22 cellular contexts compared by ENCODE assay signal in the genomic region with DNA sequence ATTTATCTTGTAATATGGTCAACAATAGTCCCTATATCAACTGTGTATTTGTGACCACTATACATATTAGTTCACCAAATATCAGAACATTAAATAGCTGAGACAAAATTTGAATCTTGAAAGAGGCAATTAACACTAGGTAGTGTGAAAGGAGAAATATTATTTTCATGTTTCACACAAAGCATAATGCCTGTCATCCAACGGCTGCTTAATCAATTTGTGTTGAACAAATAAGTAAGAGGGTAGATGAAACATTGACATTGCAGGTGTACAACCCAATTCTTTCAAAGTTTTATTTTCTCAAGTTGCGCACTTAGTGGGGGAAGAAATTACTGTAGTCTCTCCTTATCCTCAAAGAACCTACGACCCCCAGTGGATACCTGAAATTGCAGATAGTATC. TPM values are rescaled to one million over a fixed set of nuclear protein-coding genes. Genes with fewer than 3 reads are reported as not detected.
"Had no signal": no experiment of that assay in that cellular context is flagged by ENCODE, and none has a peak within 500 bp of the region (broad histone marks: within the 10 kb centered on the region; RNA-seq: fewer than 3 reads in every experiment).

No MANE protein-coding gene starts in this region.

- H3K4me3 ChIP-seq: adrenal gland, cardiac muscle cell, dorsolateral prefrontal cortex, gastrocnemius medialis, heart left ventricle had no signal

- H3K27ac ChIP-seq: adrenal gland, cardiac muscle cell, dorsolateral prefrontal cortex, gastrocnemius medialis, heart left ventricle had no signal

- H3K27me3 ChIP-seq: adrenal gland, cardiac muscle cell, dorsolateral prefrontal cortex, gastrocnemius medialis, heart left ventricle had no signal

- H3K36me3 ChIP-seq: adrenal gland, cardiac muscle cell, gastrocnemius medialis, heart left ventricle had no signal

- H3K4me1 ChIP-seq: adrenal gland, gastrocnemius medialis, heart left ventricle had no signal

- H3K9me3 ChIP-seq: adrenal gland, gastrocnemius medialis had no signal

- DNase-seq: activated CD4-positive, alpha-beta memory T cell treated with anti-CD3 and anti-CD28 coated beads for 36 hours; activated CD4-positive, alpha-beta T cell treated with anti-CD3 and anti-CD28 coated beads for 1 hour; activated CD8-positive, alpha-beta memory T cell treated with anti-CD3 and anti-CD28 coated beads, Interleukin-2, amount 10 ng/mL, durations not matched to agents 7 days and 5 days; activated naive CD4-positive, alpha-beta T cell treated with anti-CD3 and anti-CD28 coated beads, Interleukin-2, amount 50 U/mL, for 16 hours; activated T-cell treated with anti-CD3 and anti-CD28 coated beads, Interleukin-2, amount 50 U/mL, for 24 hours; adrenal gland; dorsolateral prefrontal cortex; endodermal cell; erythroblast; gastrocnemius medialis; heart left ventricle; nucleus accumbens; stimulated activated CD4-positive, alpha-beta T cell treated with anti-CD3 and anti-CD28 coated beads, Interleukin-2, amount 100 ng/mL, for 48 hours had no signal

- ATAC-seq: activated CD8-positive, alpha-beta memory T cell treated with anti-CD3 and anti-CD28 coated beads, Interleukin-2, amount 10 ng/mL, durations not matched to agents 7 days and 5 days; gastrocnemius medialis; heart left ventricle; natural killer cell treated with Interleukin-12 subunit alpha and Interleukin-12 subunit beta and Interleukin-15 and Interleukin-18, amount 100 ng/mL, for 72 hours; stimulated activated memory B cell treated with anti-CD40 and anti-IgM and Interleukin-4, amounts not matched to agents 10 μg/mL and 1 μg/mL and 100 μg/mL, for 72 hours had no signal

RNA-seq across cellular contexts. Expression of a gene that starts 3.4 kb away (rescaled TPM):
- total RNA-seq: activated CD4-positive, alpha-beta memory T cell treated with anti-CD3 and anti-CD28 coated beads for 36 hours; activated CD8-positive, alpha-beta memory T cell treated with anti-CD3 and anti-CD28 coated beads, Interleukin-2, amount 10 ng/mL, durations not matched to agents 7 days and 5 days; adrenal gland; cardiac muscle cell; dorsolateral prefrontal cortex; endodermal cell; gastrocnemius medialis; heart left ventricle; lower leg skin; mesenteric fat pad; natural killer cell treated with Interleukin-12 subunit alpha and Interleukin-12 subunit beta and Interleukin-15 and Interleukin-18, amount 100 ng/mL, for 72 hours; posterior vena cava; skeletal muscle tissue; ureter had no signal
- polyA plus RNA-seq: adrenal gland, cardiac muscle cell, heart left ventricle, thymus had no signal

RNA-seq across cellular contexts. Expression of a gene that starts 13.8 kb away (rescaled TPM):
- total RNA-seq: activated CD4-positive, alpha-beta memory T cell treated with anti-CD3 and anti-CD28 coated beads for 36 hours; activated CD8-positive, alpha-beta memory T cell treated with anti-CD3 and anti-CD28 coated beads, Interleukin-2, amount 10 ng/mL, durations not matched to agents 7 days and 5 days; adrenal gland; cardiac muscle cell; dorsolateral prefrontal cortex; endodermal cell; gastrocnemius medialis; heart left ventricle; lower leg skin; mesenteric fat pad; natural killer cell treated with Interleukin-12 subunit alpha and Interleukin-12 subunit beta and Interleukin-15 and Interleukin-18, amount 100 ng/mL, for 72 hours; posterior vena cava; skeletal muscle tissue; ureter had no signal
- polyA plus RNA-seq: adrenal gland, cardiac muscle cell, heart left ventricle, thymus had no signal

RNA-seq across cellular contexts. Expression of a gene that starts 32.5 kb away (rescaled TPM):
- total RNA-seq: activated CD4-positive, alpha-beta memory T cell treated with anti-CD3 and anti-CD28 coated beads for 36 hours; activated CD8-positive, alpha-beta memory T cell treated with anti-CD3 and anti-CD28 coated beads, Interleukin-2, amount 10 ng/mL, durations not matched to agents 7 days and 5 days; adrenal gland; cardiac muscle cell; dorsolateral prefrontal cortex; endodermal cell; gastrocnemius medialis; heart left ventricle; lower leg skin; mesenteric fat pad; natural killer cell treated with Interleukin-12 subunit alpha and Interleukin-12 subunit beta and Interleukin-15 and Interleukin-18, amount 100 ng/mL, for 72 hours; posterior vena cava; skeletal muscle tissue; ureter had no signal
- polyA plus RNA-seq: adrenal gland, cardiac muscle cell, heart left ventricle, thymus had no signal

RNA-seq across cellular contexts. Expression of a gene that starts 50.3 kb away (rescaled TPM):
- total RNA-seq: activated CD4-positive, alpha-beta memory T cell treated with anti-CD3 and anti-CD28 coated beads for 36 hours; activated CD8-positive, alpha-beta memory T cell treated with anti-CD3 and anti-CD28 coated beads, Interleukin-2, amount 10 ng/mL, durations not matched to agents 7 days and 5 days; adrenal gland; cardiac muscle cell; dorsolateral prefrontal cortex; endodermal cell; gastrocnemius medialis; heart left ventricle; lower leg skin; mesenteric fat pad; natural killer cell treated with Interleukin-12 subunit alpha and Interleukin-12 subunit beta and Interleukin-15 and Interleukin-18, amount 100 ng/mL, for 72 hours; posterior vena cava; skeletal muscle tissue; ureter had no signal
- polyA plus RNA-seq: adrenal gland, cardiac muscle cell, heart left ventricle, thymus had no signal
